In genomic region chrX:118218079-118218478, GRCh38 we compare ENCODE assay signal across 1 cellular context.
A peak's percentile ranks its signal among the peaks of the same experiment; 100 is the strongest.
TF ChIP-seq lines count a peak whose summit lies in the region.

No MANE protein-coding gene starts in this region.

TF ChIP-seq in HEK293, 187 proteins besides CTCF, POLR2A, EP300 and RAD21 (continued from another document):
- TF ChIP-seq PRDM2 (tag by site-specific recombination; IDR thresholded peaks at IDR 0.05; ENCODE audit: borderline replicate concordance): 0 out of 2 replicates have a peak, but pooled peaks have one; percentile 59
